ENCODE assay signal across 18 cellular contexts in genomic region chr1:3192359-3192758, GRCh38.
DNase-seq lines count a peak whose midpoint lies in the region; ATAC-seq, FAIRE-seq and TF ChIP-seq lines count a peak whose summit lies in the region.
"Had no signal": no experiment of that assay in that cellular context is flagged by ENCODE, and none has a peak within 500 bp of the region (broad histone marks: within the 10 kb centered on the region; RNA-seq: fewer than 3 reads in every experiment).

No MANE protein-coding gene starts in this region.

- no peak overlapping the region for H3K9ac ChIP-seq in colonic mucosa (ENCODE audit: low read depth in 2 of 2, low read length in 2 of 2)
- H3K9ac ChIP-seq: SK-N-SH had no signal

- H3K27me3 ChIP-seq in colonic mucosa (no peaks in the 10 kb centered on the region), small intestine (ENCODE audit: control insufficient read depth in 2 of 2, insufficient read depth in 2 of 2, low read length in 2 of 2) (no peaks in the 10 kb centered on the region)

- no peak for TF ChIP-seq CTCF in colonic mucosa (IDR thresholded peaks at IDR 0.05)

- intact Hi-C loops in colonic mucosa (cut with DNase I) (no loop called here), head of caudate nucleus (cut with DNase I) (no loop called here)

- WGBS in small intestine, 3 donors, result 17 to 60% (median 24%) methylated on average over 6 of the region's 6 CpGs

- DNase-seq in GDM1 (lab: John Stamatoyannopoulos, UW) (peak; percentile 18), NOMO-1 (lab: John Stamatoyannopoulos, UW; ENCODE audit: unreplicated experiment in 2 of 2) (peak; percentile 36 to 54), colonic mucosa (peak; percentile 39), small intestine (peak; percentile 82), head of caudate nucleus (no peak), SW 1271 (lab: John Stamatoyannopoulos, UW) (no peak), GM19240 (ENCODE audit: insufficient read length, low spot score) (no peak)
- DNase-seq: DND-41, H7, NCI-H1092 treated with DMSO at 0.1 percent for 48 hours, NCI-H1694, SK-N-SH had no signal

- H3K4me1 ChIP-seq in colonic mucosa (no peaks in the 10 kb centered on the region), small intestine (ENCODE audit: control insufficient read depth in 2 of 2, insufficient read depth in 1 of 2, low read depth in 1 of 2, low read length in 1 of 2) (no peaks in the 10 kb centered on the region)

- H3K9me3 ChIP-seq in colonic mucosa (no peaks in the 10 kb centered on the region), small intestine (ENCODE audit: control insufficient read depth, low read depth) (no peaks in the 10 kb centered on the region)
- H3K9me3 ChIP-seq: SK-N-SH had no signal

- FAIRE-seq in small intestine (lab: Jason Lieb, UNC), result no peak
- FAIRE-seq: G401.6, GM12878, HTR-8/SVneo, K562 had no signal

- H3K27ac ChIP-seq in colonic mucosa (no peak overlapping the region), small intestine (ENCODE audit: low read depth in 1 of 2, low read length in 1 of 2) (peak overlapping the region; percentile 11 to 80)
- H3K27ac ChIP-seq: HL-60 had no signal

- no peak overlapping the region for H3K4me3 ChIP-seq in colonic mucosa
- H3K4me3 ChIP-seq in small intestine (ENCODE audit: low read depth in 1 of 2, low read length in 2 of 2), result no peak overlapping the region
- H3K4me3 ChIP-seq: GM12878, K562 had no signal

- H3K36me3 ChIP-seq in colonic mucosa (no peaks in the 10 kb centered on the region), small intestine (ENCODE audit: control insufficient read depth in 2 of 2, insufficient read depth in 2 of 2, low read length in 2 of 2) (no peaks in the 10 kb centered on the region)

- no peak for ATAC-seq in HG03196 (IDR thresholded peaks at IDR 0.05; ENCODE audit: unreplicated experiment)
- ATAC-seq: GM12878 had no signal

Comparison
In these comparisons a context has a peak if more than half of its experiments do, and no peak if none do; other contexts are left out.
1. DNase-seq: peak in GDM1 (single experiment), NOMO-1 (2 of 2), colonic mucosa (single experiment) and small intestine (single experiment); none in head of caudate nucleus (0 of 42), SW 1271 (0 of 2) and GM19240 (single experiment).